12 cellular contexts compared by ENCODE assay signal in genomic region chr20:21325296-21325695, GRCh38. TPM values are rescaled to one million over a fixed set of nuclear protein-coding genes. Genes with fewer than 3 reads are reported as not detected.
A peak's percentile ranks its signal among the peaks of the same experiment; 100 is the strongest.
DNase-seq lines count a peak whose midpoint lies in the region; ATAC-seq lines count a peak whose summit lies in the region.
"Had no signal": no experiment of that assay in that cellular context is flagged by ENCODE, and none has a peak within 500 bp of the region (broad histone marks: within the 10 kb centered on the region; RNA-seq: fewer than 3 reads in every experiment).

No MANE protein-coding gene starts in this region.

- no peak overlapping the region for H3K9ac ChIP-seq in trophoblast cell (ENCODE audit: low read length)

- no peak overlapping the region for H2AK5ac ChIP-seq in trophoblast cell (ENCODE audit: low read length)

- no peak overlapping the region for H3K4me2 ChIP-seq in trophoblast cell (ENCODE audit: low read length)

- no peak overlapping the region for H2BK5ac ChIP-seq in trophoblast cell (ENCODE audit: low read depth, low read length, poor library complexity)

- no peak overlapping the region for H4K12ac ChIP-seq in trophoblast cell (ENCODE audit: low read depth, low read length)

- no peak overlapping the region for H2BK120ac ChIP-seq in trophoblast cell (ENCODE audit: insufficient read depth, low read length, poor library complexity)

- no peaks in the 10 kb centered on the region for H3K27me3 ChIP-seq in trophoblast cell (ENCODE audit: insufficient read depth, low read length)

- no peak overlapping the region for H3K27ac ChIP-seq in trophoblast cell (ENCODE audit: low read depth, low read length)

- no peak overlapping the region for H3K18ac ChIP-seq in trophoblast cell (ENCODE audit: low read length)

- no peak overlapping the region for H2BK12ac ChIP-seq in trophoblast cell (ENCODE audit: low read length)

- H3K27me3 Mint-ChIP-seq in activated CD4-positive, alpha-beta T cell treated with anti-CD3 and anti-CD28 coated beads, Interleukin-2, amount 10 ng/mL, durations not matched to agents 24 days and 14 days, result no peaks in the 10 kb centered on the region
- H3K27me3 Mint-ChIP-seq in effector memory CD8-positive, alpha-beta T cell, result no peaks in the 10 kb centered on the region

- H2AFZ ChIP-seq in trophoblast cell (ENCODE audit: insufficient read depth, low read length, poor library complexity), result no peak overlapping the region

- H3K4me3 Mint-ChIP-seq in activated CD4-positive, alpha-beta T cell treated with anti-CD3 and anti-CD28 coated beads, Interleukin-2, amount 10 ng/mL, durations not matched to agents 24 days and 14 days, result peak overlapping the region; percentile 63
- H3K4me3 Mint-ChIP-seq in effector memory CD8-positive, alpha-beta T cell, result peak overlapping the region; percentile 4 to 50

- DNase-seq in activated CD4-positive, alpha-beta T cell treated with anti-CD3 and anti-CD28 coated beads, Interleukin-2, amount 10 ng/mL, durations not matched to agents 24 days and 14 days, result no peak
- no peak for DNase-seq in activated CD4-positive, alpha-beta T cell treated with anti-CD3 and anti-CD28 coated beads, Interleukin-2, amount 50 U/mL, for 1 hour
- DNase-seq in SKM-1 (lab: John Stamatoyannopoulos, UW; ENCODE audit: unreplicated experiment), result peak; percentile 38
- no peak for DNase-seq in effector memory CD8-positive, alpha-beta T cell
- peak in 1 of 2 donors; percentile 14 for DNase-seq in trophoblast cell
- DNase-seq in HuH-7.5 (ENCODE audit: low spot score), result no peak
- DNase-seq: H7; nucleus accumbens; SHP77 treated with DMSO at 0.1 percent for 48 hours; stimulated activated CD4-positive, alpha-beta T cell treated with anti-CD3 and anti-CD28 coated beads, Interleukin-2, amount 100 ng/mL, for 24 hours had no signal

- no peak overlapping the region for H3K4me3 ChIP-seq in trophoblast cell (ENCODE audit: low read depth, low read length)

- H3K36me3 ChIP-seq in trophoblast cell (ENCODE audit: control insufficient read depth in 1 of 2, insufficient read depth in 2 of 2, low read length in 2 of 2), result peaks cover 2 to 4% of the 10 kb centered on the region in 2 experiments

- no peak for ATAC-seq in effector memory CD8-positive, alpha-beta T cell (replicated peaks)
- ATAC-seq in HG03108 (IDR thresholded peaks at IDR 0.05; ENCODE audit: unreplicated experiment), result no peak
- no peak for ATAC-seq in GM18517 (IDR thresholded peaks at IDR 0.05; ENCODE audit: unreplicated experiment)

- no peak overlapping the region for H3K23ac ChIP-seq in trophoblast cell (ENCODE audit: low read length)

- H3K9me3 ChIP-seq in trophoblast cell (ENCODE audit: insufficient read depth, low read depth, low read length), result no peaks in the 10 kb centered on the region

- peak overlapping the region; percentile 40 for H3K4ac ChIP-seq in trophoblast cell (ENCODE audit: low read depth, low read length)

- H4K91ac ChIP-seq in trophoblast cell (ENCODE audit: low read depth, low read length), result no peak overlapping the region

- peak overlapping the region; percentile 53 for H3K27ac Mint-ChIP-seq in activated CD4-positive, alpha-beta T cell treated with anti-CD3 and anti-CD28 coated beads, Interleukin-2, amount 10 ng/mL, durations not matched to agents 24 days and 14 days
- peak overlapping the region; percentile 1 to 85 for H3K27ac Mint-ChIP-seq in effector memory CD8-positive, alpha-beta T cell

- peaks cover 50% of the 10 kb centered on the region for H3K36me3 Mint-ChIP-seq in activated CD4-positive, alpha-beta T cell treated with anti-CD3 and anti-CD28 coated beads, Interleukin-2, amount 10 ng/mL, durations not matched to agents 24 days and 14 days (ENCODE audit: low read depth)
- peaks cover 13% of the 10 kb centered on the region for H3K36me3 Mint-ChIP-seq in effector memory CD8-positive, alpha-beta T cell (ENCODE audit: insufficient read depth)

- H3K9me3 Mint-ChIP-seq in activated CD4-positive, alpha-beta T cell treated with anti-CD3 and anti-CD28 coated beads, Interleukin-2, amount 10 ng/mL, durations not matched to agents 24 days and 14 days, result peaks cover 14% of the 10 kb centered on the region
- no peaks in the 10 kb centered on the region for H3K9me3 Mint-ChIP-seq in effector memory CD8-positive, alpha-beta T cell

- H4K8ac ChIP-seq in trophoblast cell (ENCODE audit: low read depth, low read length), result no peak overlapping the region

- H3K79me1 ChIP-seq in trophoblast cell (ENCODE audit: low read length), result no peaks in the 10 kb centered on the region

- H3K14ac ChIP-seq in trophoblast cell (ENCODE audit: low read length), result no peak overlapping the region

- no CpG with 5 or more reads among the region's 1 CpG for WGBS in trophoblast cell (ENCODE audit: extremely low coverage, insufficient coverage, insufficient read length)

- intact Hi-C loops in activated CD4-positive, alpha-beta T cell treated with anti-CD3 and anti-CD28 coated beads, Interleukin-2, amount 10 ng/mL, durations not matched to agents 24 days and 14 days (cut with micrococcal nuclease), result loop anchor here (5.0 kb wide), 1 partner anchor 37 kb away; no protein-coding TSS in a partner anchor

- peaks cover 47% of the 10 kb centered on the region for H3K4me1 Mint-ChIP-seq in activated CD4-positive, alpha-beta T cell treated with anti-CD3 and anti-CD28 coated beads, Interleukin-2, amount 10 ng/mL, durations not matched to agents 24 days and 14 days
- H3K4me1 Mint-ChIP-seq in effector memory CD8-positive, alpha-beta T cell (ENCODE audit: low read depth in 2 of 2), result peaks cover 50 to 58% of the 10 kb centered on the region in 2 donors

- H3K4me1 ChIP-seq in trophoblast cell (ENCODE audit: control insufficient read depth in 1 of 2, insufficient read depth in 2 of 2, low read length in 2 of 2), result peaks cover 2 to 4% of the 10 kb centered on the region in 2 experiments

- H3K79me2 ChIP-seq in trophoblast cell (ENCODE audit: control insufficient read depth, insufficient read depth, low read length, poor library complexity), result peaks cover 15% of the 10 kb centered on the region

RNA-seq across cellular contexts. Expression of gene XRN2, which starts 22.2 kb away (rescaled TPM):
- total RNA-seq in activated CD4-positive, alpha-beta T cell treated with anti-CD3 and anti-CD28 coated beads, Interleukin-2, amount 10 ng/mL, durations not matched to agents 24 days and 14 days, result 92.0 and 97.0 TPM in 2 replicates
- 50.0 and 51.3 TPM in 2 replicates for polyA plus RNA-seq in trophoblast cell (2013)
